ENCODE assay signal across 31 cellular contexts in the genomic region with DNA sequence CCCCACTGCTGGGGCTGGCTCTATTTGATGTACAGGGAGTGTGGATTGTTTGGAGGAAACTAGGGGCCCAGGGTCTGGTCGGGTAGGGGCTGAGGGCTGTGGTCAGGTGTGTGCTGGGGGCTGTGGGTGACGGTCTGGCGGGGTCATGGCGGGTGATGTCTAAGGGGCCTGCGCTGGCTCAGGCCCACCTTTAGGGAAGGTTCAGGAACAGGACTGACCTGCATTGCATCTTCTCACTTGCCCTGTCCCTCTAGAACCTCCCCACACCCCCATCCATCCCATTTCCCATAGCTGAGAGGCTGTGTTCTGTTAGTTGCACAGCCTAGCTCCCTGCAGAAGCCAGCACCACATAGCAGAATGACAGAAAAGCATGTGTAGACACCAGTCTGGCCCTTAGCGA. TPM values are rescaled to one million over a fixed set of nuclear protein-coding genes. Genes with fewer than 3 reads are reported as not detected.
"Had no signal": no experiment of that assay in that cellular context is flagged by ENCODE, and none has a peak within 500 bp of the region (broad histone marks: within the 10 kb centered on the region; RNA-seq: fewer than 3 reads in every experiment).

No MANE protein-coding gene starts in this region.

- H3K27ac Mint-ChIP-seq: activated CD4-positive, alpha-beta T cell treated with anti-CD3 and anti-CD28 coated beads, Interleukin-2, amount 10 ng/mL, durations not matched to agents 24 days and 14 days; activated CD8-positive, alpha-beta T cell treated with anti-CD3 and anti-CD28 coated beads for 36 hours; activated naive CD4-positive, alpha-beta T cell treated with anti-CD3 and anti-CD28 coated beads for 36 hours; activated naive CD4-positive, alpha-beta T cell treated with anti-CD3 and anti-CD28 coated beads, Interleukin-2, amount 50 U/mL, for 72 hours; activated T-cell treated with anti-CD3 and anti-CD28 coated beads, Interleukin-2, amount 50 U/mL, for 72 hours; activated T-helper 17 cell treated with anti-CD3 and anti-CD28 coated beads, Interleukin-2, amount 50 U/mL, for 72 hours had no signal

- ATAC-seq: activated CD8-positive, alpha-beta T cell treated with anti-CD3 and anti-CD28 coated beads for 36 hours; activated naive CD4-positive, alpha-beta T cell treated with anti-CD3 and anti-CD28 coated beads, Interleukin-2, amount 50 U/mL, for 72 hours; activated T-cell treated with anti-CD3 and anti-CD28 coated beads, Interleukin-2, amount 50 U/mL, for 72 hours; activated T-helper 17 cell treated with anti-CD3 and anti-CD28 coated beads, Interleukin-2, amount 50 U/mL, for 72 hours; body of pancreas; PC-3; Right ventricle myocardium inferior had no signal

- H3K4me1 ChIP-seq: adrenal gland, body of pancreas, breast epithelium, Peyer's patch had no signal

- H3K36me3 Mint-ChIP-seq: activated naive CD4-positive, alpha-beta T cell treated with anti-CD3 and anti-CD28 coated beads, Interleukin-2, amount 50 U/mL, for 72 hours had no signal

- H3K4me1 Mint-ChIP-seq: activated CD4-positive, alpha-beta T cell treated with anti-CD3 and anti-CD28 coated beads, Interleukin-2, amount 10 ng/mL, durations not matched to agents 24 days and 14 days; activated T-helper 17 cell treated with anti-CD3 and anti-CD28 coated beads, Interleukin-2, amount 50 U/mL, for 72 hours had no signal

- H3K27me3 ChIP-seq: adrenal gland, body of pancreas, breast epithelium, MG63, Peyer's patch had no signal

- H3K4me3 Mint-ChIP-seq: activated CD4-positive, alpha-beta T cell treated with anti-CD3 and anti-CD28 coated beads, Interleukin-2, amount 10 ng/mL, durations not matched to agents 24 days and 14 days; activated CD8-positive, alpha-beta T cell treated with anti-CD3 and anti-CD28 coated beads for 36 hours; activated naive CD4-positive, alpha-beta T cell treated with anti-CD3 and anti-CD28 coated beads for 36 hours; activated T-cell treated with anti-CD3 and anti-CD28 coated beads, Interleukin-2, amount 50 U/mL, for 72 hours; activated T-helper 17 cell treated with anti-CD3 and anti-CD28 coated beads, Interleukin-2, amount 50 U/mL, for 72 hours had no signal

- DNase-seq: activated CD4-positive, alpha-beta T cell treated with anti-CD3 and anti-CD28 coated beads, Interleukin-2, amount 10 ng/mL, durations not matched to agents 24 days and 14 days; activated CD4-positive, alpha-beta T cell treated with anti-CD3 and anti-CD28 coated beads, Interleukin-2, amount 50 U/mL, for 4 hours; activated CD8-positive, alpha-beta T cell treated with anti-CD3 and anti-CD28 coated beads for 36 hours; activated gamma-delta T cell treated with Interleukin-2 at 50 U/mL for 16 hours; activated naive CD4-positive, alpha-beta T cell treated with anti-CD3 and anti-CD28 coated beads for 36 hours; activated T-cell treated with anti-CD3 and anti-CD28 coated beads, Interleukin-2, amount 50 U/mL, for 1 hour; activated T-cell treated with anti-CD3 and anti-CD28 coated beads, Interleukin-2, amount 50 U/mL, for 72 hours; adrenal gland; caudate nucleus; Kasumi-1; KG1; MG63; MV-4-11; NCI-H1092; NCI-H1436 treated with DMSO at 0.1 percent for 48 hours; NCI-H1694 treated with DMSO at 0.1 percent for 48 hours; NCI-H2029; NCI-H2171; NCI-H510A; NCI-H526; NCI-H748 treated with DMSO at 0.1 percent for 48 hours; NK-92 treated with Interleukin-12 subunit alpha and Interleukin-12 subunit beta, amount 100 ng/mL, for 24 hours; PC-3; RPMI8226 had no signal

- H3K27ac ChIP-seq: adrenal gland, body of pancreas, breast epithelium, Peyer's patch had no signal

- H3K4me3 ChIP-seq: adrenal gland, body of pancreas, breast epithelium, MG63, Peyer's patch had no signal

- H3K9me3 Mint-ChIP-seq: activated CD4-positive, alpha-beta T cell treated with anti-CD3 and anti-CD28 coated beads, Interleukin-2, amount 10 ng/mL, durations not matched to agents 24 days and 14 days; activated CD8-positive, alpha-beta T cell treated with anti-CD3 and anti-CD28 coated beads for 36 hours; activated naive CD4-positive, alpha-beta T cell treated with anti-CD3 and anti-CD28 coated beads for 36 hours; activated naive CD4-positive, alpha-beta T cell treated with anti-CD3 and anti-CD28 coated beads, Interleukin-2, amount 50 U/mL, for 72 hours; activated T-cell treated with anti-CD3 and anti-CD28 coated beads, Interleukin-2, amount 50 U/mL, for 72 hours; activated T-helper 17 cell treated with anti-CD3 and anti-CD28 coated beads, Interleukin-2, amount 50 U/mL, for 72 hours had no signal

- H3K36me3 ChIP-seq: adrenal gland, breast epithelium, MG63, Peyer's patch had no signal

- H3K9me3 ChIP-seq: adrenal gland, body of pancreas, breast epithelium, MG63, Peyer's patch had no signal

- H3K27me3 Mint-ChIP-seq: activated CD4-positive, alpha-beta T cell treated with anti-CD3 and anti-CD28 coated beads, Interleukin-2, amount 10 ng/mL, durations not matched to agents 24 days and 14 days; activated CD8-positive, alpha-beta T cell treated with anti-CD3 and anti-CD28 coated beads for 36 hours had no signal

RNA-seq across cellular contexts. Expression of a gene that starts 39.1 kb away (rescaled TPM):
- total RNA-seq: activated CD4-positive, alpha-beta T cell treated with anti-CD3 and anti-CD28 coated beads, Interleukin-2, amount 10 ng/mL, durations not matched to agents 24 days and 14 days; PC-3; T-helper 1 cell treated with Interleukin-12 subunit alpha and Interleukin-12 subunit beta and Interleukin-4 antibody, amounts not matched to agents 30 ng/mL and 1 ng/mL, for 36 hours had no signal
